9 cellular contexts compared by ENCODE assay signal in genomic region chr1:153789478-153790148, GRCh38. TPM values are rescaled to one million over a fixed set of nuclear protein-coding genes. Genes with fewer than 3 reads are reported as not detected.
DNase-seq lines count a peak whose midpoint lies in the region; ATAC-seq, FAIRE-seq and TF ChIP-seq lines count a peak whose summit lies in the region.
"Had no signal": no experiment of that assay in that cellular context is flagged by ENCODE, and none has a peak within 500 bp of the region (broad histone marks: within the 10 kb centered on the region; RNA-seq: fewer than 3 reads in every experiment).

No MANE protein-coding gene starts in this region.

- H3K9ac ChIP-seq in HepG2 (ENCODE audit: insufficient read depth, low read depth, low read length), result no peak overlapping the region

- POLR2A ChIA-PET in HepG2 (lab: Yijun Ruan, JAX), result interaction anchor here (1.0 to 3.8 kb wide), 2 partner anchors 197 to 201 kb away, joined by 3 to 17 read pairs; partner anchors contain the start of gene RPS27

- peak overlapping the region; percentile 66 for H3K4me2 ChIP-seq in HepG2 (ENCODE audit: low read depth, low read length)

- H3K4me1 Mint-ChIP-seq in activated naive CD8-positive, alpha-beta T cell treated with anti-CD3 and anti-CD28 coated beads for 36 hours, result peaks cover 30% of the 10 kb centered on the region

- peaks cover 8% of the 10 kb centered on the region for H3K27me3 Mint-ChIP-seq in activated naive CD8-positive, alpha-beta T cell treated with anti-CD3 and anti-CD28 coated beads for 36 hours

- CTCF ChIA-PET in HepG2 (lab: Yijun Ruan, JAX; ENCODE audit: low intra/inter-chr PET ratio, low total read pairs), result no interaction called here

- no peak for TF ChIP-seq EP300 in HepG2 (IDR thresholded peaks at IDR 0.05; ENCODE audit: low read depth in 2 of 2, low read length in 2 of 2)
- no peak for TF ChIP-seq EP300 in HepG2 (CRISPR knock-in tag; IDR thresholded peaks at IDR 0.05; ENCODE audit: borderline replicate concordance)

- no peaks in the 10 kb centered on the region for H3K9me3 Mint-ChIP-seq in activated naive CD8-positive, alpha-beta T cell treated with anti-CD3 and anti-CD28 coated beads for 36 hours

- no peaks in the 10 kb centered on the region for H4K20me1 ChIP-seq in HepG2 (ENCODE audit: insufficient read depth, low read length)

- no peak for TF ChIP-seq POLR2A in HepG2 (IDR thresholded peaks at IDR 0.05; ENCODE audit: insufficient read depth in 1 of 2, low read depth in 2 of 2, low read length in 2 of 2)
- TF ChIP-seq POLR2A in testis (IDR thresholded peaks at IDR 0.05), result no peak

- H3K79me2 ChIP-seq in HepG2 (ENCODE audit: insufficient read depth, low read length), result no peaks in the 10 kb centered on the region

- H3K4me3 Mint-ChIP-seq in activated naive CD8-positive, alpha-beta T cell treated with anti-CD3 and anti-CD28 coated beads for 36 hours, result peak overlapping the region; percentile 70

- ATAC-seq in HepG2 (peak; percentile 18), SK-N-SH treated with all-trans-retinoic acid at 6 μM for 48 hours (no peak)

- intact Hi-C loops in HepG2 (cut with micrococcal nuclease; ENCODE audit: unreplicated experiment) (no loop called here), testis (cut with DNase I; ENCODE audit: low total_unique reads) (loop anchor here (10.0 kb wide), 1 partner anchor 155 kb away; the partner anchor contains the start of gene DENND4B)

- 41% methylated on average over 13 of the region's 25 CpGs for WGBS in HepG2 (ENCODE audit: low lambda C conversion rate)
- WGBS in testis, 2 donors, result 18 to 23% methylated on average over 22 to 25 of the region's 25 CpGs

- in situ Hi-C loops in HepG2 (cut with HindIII; ENCODE audit: extremely low pct_ligation_motif_present, low pct_unique_long_range_greater_than_20kb), result no loop called here

- FAIRE-seq in HepG2 (lab: Jason Lieb, UNC), result no peak

- H3K27ac ChIP-seq in HepG2 (ENCODE audit: extremely low read length, insufficient read depth, low read length) (no peak overlapping the region), testis (peak overlapping the region; percentile 67 to 85)

- no peak for TF ChIP-seq RAD21 in HepG2 (CRISPR knock-in tag; IDR thresholded peaks at IDR 0.05)

- H3K27me3 ChIP-seq in HepG2 (ENCODE audit: control insufficient read depth in 1 of 2, insufficient read depth in 2 of 2, low read length in 2 of 2), result peaks cover 2 to 38% of the 10 kb centered on the region in 2 experiments; a peak in 3 of 5 replicates
- no peaks in the 10 kb centered on the region for H3K27me3 ChIP-seq in testis

- H2AFZ ChIP-seq in HepG2 (ENCODE audit: low read length), result peak overlapping the region; percentile 48

- H3K36me3 Mint-ChIP-seq in activated naive CD8-positive, alpha-beta T cell treated with anti-CD3 and anti-CD28 coated beads for 36 hours, result peaks cover 2% of the 10 kb centered on the region

- peaks cover 41% of the 10 kb centered on the region for H3K4me1 ChIP-seq in HepG2 (ENCODE audit: insufficient read depth, low read length)
- peaks cover 19% of the 10 kb centered on the region for H3K4me1 ChIP-seq in testis

- H3K27ac Mint-ChIP-seq in activated naive CD8-positive, alpha-beta T cell treated with anti-CD3 and anti-CD28 coated beads for 36 hours, result peak overlapping the region; percentile 87

- peak; percentile 28 for DNase-seq in activated CD4-positive, alpha-beta T cell treated with anti-CD3 and anti-CD28 coated beads for 48 hours
- DNase-seq in activated CD4-positive, alpha-beta T cell treated with anti-CD3 and anti-CD28 coated beads for 4 hours, result no peak
- no peak for DNase-seq in activated naive CD8-positive, alpha-beta T cell treated with anti-CD3 and anti-CD28 coated beads for 36 hours
- DNase-seq in HepG2 (ENCODE audit: low spot score) (no peak), testis (no peak), NCI-H1930 (lab: John Stamatoyannopoulos, UW) (no peak), hippocampal formation (lab: John Stamatoyannopoulos, UW) (no peak)
- DNase-seq: NCI-H1417 treated with DMSO at 0.1 percent for 48 hours had no signal

- H3K36me3 ChIP-seq in HepG2 (replicated peaks in 1 of 2; ENCODE audit: control insufficient read depth in 1 of 2, insufficient read depth in 2 of 2, low read length in 2 of 2) (no peaks in the 10 kb centered on the region), testis (ENCODE audit: low read depth, missing control alignments) (no peaks in the 10 kb centered on the region)

- H3K9me3 ChIP-seq in HepG2 (ENCODE audit: low read length), result no peaks in the 10 kb centered on the region
- no peaks in the 10 kb centered on the region for H3K9me3 ChIP-seq in testis

- peak overlapping the region in 1 of 3 experiments; percentile 47; a peak in 4 of 6 replicates for H3K4me3 ChIP-seq in HepG2 (replicated peaks in 1 of 3; ENCODE audit: insufficient read depth in 1 of 3, low read depth in 2 of 3, low read length in 3 of 3)
- H3K4me3 ChIP-seq in testis, result peak overlapping the region; percentile 1 to 4

- BruUV-seq in HepG2 (replicated peaks; lab: Mats Ljungman, UMichigan), result no TSS peak

- TF ChIP-seq CTCF in HepG2 (CRISPR knock-in tag; IDR thresholded peaks at IDR 0.05) (peak; percentile 9; the same call in 1 of the 2 replicates), testis (IDR thresholded peaks at IDR 0.05) (no peak)

TF ChIP-seq in HepG2, 621 proteins besides CTCF, POLR2A, EP300 and RAD21 (continues in another document):
- TF ChIP-seq ZNF18 (CRISPR knock-in tag; IDR thresholded peaks at IDR 0.05; ENCODE audit: insufficient replicate concordance) (no peak), ZNF263 (CRISPR knock-in tag; IDR thresholded peaks at IDR 0.05) (peak; percentile 88), GABPB1 (CRISPR knock-in tag; IDR thresholded peaks at IDR 0.05) (0 out of 2 replicates have a peak, but pooled peaks have one; percentile 9), HDAC1 (CRISPR knock-in tag; IDR thresholded peaks at IDR 0.05) (0 out of 2 replicates have a peak, but pooled peaks have one; percentile 29)

TF ChIP-seq in SK-N-SH treated with all-trans-retinoic acid at 6 μM for 48 hours, 23 proteins besides CTCF, POLR2A, EP300 and RAD21 (continues in another document):
- TF ChIP-seq ZFP30 (CRISPR knock-in tag; IDR thresholded peaks at IDR 0.05) (no peak), ESRRG (CRISPR knock-in tag; IDR thresholded peaks at IDR 0.05) (no peak), ARNTL (CRISPR knock-in tag; IDR thresholded peaks at IDR 0.05; ENCODE audit: borderline replicate concordance, low read depth) (no peak), ZNF70 (CRISPR knock-in tag; IDR thresholded peaks at IDR 0.05) (no peak), PATZ1 (CRISPR knock-in tag; IDR thresholded peaks at IDR 0.05; ENCODE audit: borderline replicate concordance) (no peak), ZNF8 (CRISPR knock-in tag; IDR thresholded peaks at IDR 0.05) (no peak), ISL1 (CRISPR knock-in tag; IDR thresholded peaks at IDR 0.05) (no peak)

RNA-seq across cellular contexts. Expression of gene SLC27A3, which starts 14.4 kb away (rescaled TPM):
- 1 to 10 TPM; 6.4 to 6.9 TPM for total RNA-seq in activated naive CD8-positive, alpha-beta T cell treated with anti-CD3 and anti-CD28 coated beads for 36 hours
- 1.3 and 4.3 TPM in 2 replicates for total RNA-seq in HepG2 (2016; rRNA removed; fragmentation: Illumina TruSeq; extraction: Trizol)
- 0.88 and 1.3 TPM in 2 replicates for total RNA-seq in HepG2 (2016; cell fraction: cytosol; rRNA removed; fragmentation: Illumina TruSeq; extraction: Trizol; ENCODE audit: low read depth)
- 1.2 and 3.2 TPM in 2 replicates for total RNA-seq in HepG2 (2016; cell fraction: insoluble cytoplasmic fraction; rRNA removed; fragmentation: Illumina TruSeq; extraction: Trizol)
- total RNA-seq in HepG2 (2016; cell fraction: membrane; rRNA removed; fragmentation: Illumina TruSeq; extraction: Trizol), result 0.86 and 1.1 TPM in 2 replicates
- total RNA-seq in HepG2 (2016; cell fraction: nucleus; rRNA removed; fragmentation: Illumina TruSeq; extraction: Trizol), result 3.7 and 6.2 TPM in 2 replicates
- 5.2 and 10.3 TPM in 2 replicates for polyA plus RNA-seq in HepG2 (2011; rRNA removed)
- polyA plus RNA-seq in HepG2 (2011; cell fraction: cytosol; rRNA removed), result 4.1 and 5.0 TPM in 2 replicates
- 17.3 and 21.3 TPM in 2 replicates for polyA plus RNA-seq in HepG2 (2011; cell fraction: nucleus; rRNA removed)
- 4.4 and 4.5 TPM in 2 replicates for polyA plus RNA-seq in HepG2 (2012)
- 1.1 and 1.5 TPM in 2 replicates for polyA plus RNA-seq in HepG2 (2016; cell fraction: cytosol; fragmentation: Illumina TruSeq; extraction: Trizol; ENCODE audit: low read depth)
- polyA plus RNA-seq in HepG2 (2016; cell fraction: insoluble cytoplasmic fraction; fragmentation: Illumina TruSeq; extraction: Trizol; ENCODE audit: low read depth), result 1.5 and 2.9 TPM in 2 replicates
- polyA plus RNA-seq in HepG2 (2016; cell fraction: membrane; fragmentation: Illumina TruSeq; extraction: Trizol; ENCODE audit: low read depth), result 1.1 and 1.2 TPM in 2 replicates
- 17.9 and 19.1 TPM in 2 replicates for polyA plus RNA-seq in HepG2 (2016; cell fraction: nucleus; fragmentation: Illumina TruSeq; extraction: Trizol; ENCODE audit: insufficient read depth, low read depth)
- polyA minus RNA-seq in HepG2 (2011; rRNA and poly(A)+ RNA removed; ENCODE audit: low replicate concordance), result 8.8 and 82.9 TPM in 2 replicates
- 3.7 and 4.7 TPM in 2 replicates for polyA minus RNA-seq in HepG2 (2011; cell fraction: cytosol; rRNA and poly(A)+ RNA removed)
- 3.1 TPM in 2 replicates for polyA minus RNA-seq in HepG2 (2011; cell fraction: nucleus; rRNA and poly(A)+ RNA removed)
- 10 to 100 TPM; 38.5 to 54.9 TPM for total RNA-seq in testis
- polyA plus RNA-seq in testis (ENCODE audit: insufficient read depth, low read depth, low replicate concordance), result 83.3 TPM
